Comparison of ENCODE assay signal across 23 cellular contexts in genomic region chrX:2345562-2345961, GRCh38.
A peak's percentile ranks its signal among the peaks of the same experiment; 100 is the strongest.
DNase-seq lines count a peak whose midpoint lies in the region; TF ChIP-seq lines count a peak whose summit lies in the region.
"Had no signal": no experiment of that assay in that cellular context is flagged by ENCODE, and none has a peak within 500 bp of the region (broad histone marks: within the 10 kb centered on the region; RNA-seq: fewer than 3 reads in every experiment).

No MANE protein-coding gene starts in this region.

- WGBS in esophagus squamous epithelium, 2 donors = 95 to 100% methylated on average over 4 of the region's 4 CpGs

- no peaks in the 10 kb centered on the region for H3K9me3 ChIP-seq in esophagus squamous epithelium
- H3K9me3 ChIP-seq: BE2C had no signal

- no peak overlapping the region for H3K4me3 ChIP-seq in esophagus squamous epithelium
- H3K4me3 ChIP-seq: BLaER1, GM12878 had no signal

- TF ChIP-seq POLR2A in esophagus squamous epithelium (IDR thresholded peaks at IDR 0.05) = no peak

- TF ChIP-seq CTCF in esophagus squamous epithelium (IDR thresholded peaks at IDR 0.05) = no peak

- no peaks in the 10 kb centered on the region for H3K27me3 Mint-ChIP-seq in activated naive CD4-positive, alpha-beta T cell treated with anti-CD3 and anti-CD28 coated beads for 36 hours (ENCODE audit: low read depth)
- H3K27me3 Mint-ChIP-seq: CD4-positive, alpha-beta memory T cell; CD4-positive, CD25-positive, alpha-beta regulatory T cell; CD8-positive, alpha-beta memory T cell had no signal

- peak; percentile 5 for DNase-seq in activated naive CD4-positive, alpha-beta T cell treated with anti-CD3 and anti-CD28 coated beads for 36 hours
- DNase-seq in activated naive CD4-positive, alpha-beta T cell treated with Interleukin-2 at 50 U/mL for 16 hours = no peak
- DNase-seq in HT-29 (ENCODE audit: low spot score) = peak; percentile 3
- no peak for DNase-seq in esophagus squamous epithelium (lab: John Stamatoyannopoulos, UW)
- DNase-seq in activated CD4-positive, alpha-beta T cell treated with anti-CD3 and anti-CD28 coated beads, Interleukin-2, amount 50 U/mL, for 1 hour = no peak
- DNase-seq: 8988T; ACHN; BE2C; C1 segment of cervical spinal cord; CD4-positive, alpha-beta memory T cell; CD4-positive, CD25-positive, alpha-beta regulatory T cell; CD8-positive, alpha-beta memory T cell; COR-L47; DMS 273 treated with DMSO at 0.1 percent for 48 hours; DMS153; DMS53; DMS79; DND-41; EL; GDM1 had no signal

- intact Hi-C loops in activated naive CD4-positive, alpha-beta T cell treated with anti-CD3 and anti-CD28 coated beads for 36 hours (cut with micrococcal nuclease) = no loop called here
- intact Hi-C loops in esophagus squamous epithelium (cut with DNase I) = no loop called here

- no peak overlapping the region for H3K27ac ChIP-seq in esophagus squamous epithelium
- H3K27ac ChIP-seq: BLaER1 had no signal

- no peaks in the 10 kb centered on the region for H3K4me1 ChIP-seq in esophagus squamous epithelium
- H3K4me1 ChIP-seq: BE2C, BLaER1 had no signal

- CTCF ChIA-PET in activated naive CD4-positive, alpha-beta T cell treated with anti-CD3 and anti-CD28 coated beads for 36 hours (lab: Charles Lee) = no interaction called here

- no peak overlapping the region for H3K4me3 Mint-ChIP-seq in activated naive CD4-positive, alpha-beta T cell treated with anti-CD3 and anti-CD28 coated beads for 36 hours
- H3K4me3 Mint-ChIP-seq: CD14-positive monocyte; CD4-positive, alpha-beta memory T cell; CD4-positive, CD25-positive, alpha-beta regulatory T cell; CD8-positive, alpha-beta memory T cell had no signal

- H3K4me1 Mint-ChIP-seq in activated naive CD4-positive, alpha-beta T cell treated with anti-CD3 and anti-CD28 coated beads for 36 hours (ENCODE audit: low read depth) = no peaks in the 10 kb centered on the region
- H3K4me1 Mint-ChIP-seq: CD4-positive, alpha-beta memory T cell; CD8-positive, alpha-beta memory T cell had no signal

- peaks cover 0 to 8% (median 0%) of the 10 kb centered on the region in 3 donors for H3K36me3 ChIP-seq in esophagus squamous epithelium
- H3K36me3 ChIP-seq: BE2C had no signal

- H3K27me3 ChIP-seq in esophagus squamous epithelium = no peaks in the 10 kb centered on the region
- H3K27me3 ChIP-seq: BE2C, BLaER1 had no signal

- peaks cover 6% of the 10 kb centered on the region for H3K9me3 Mint-ChIP-seq in activated naive CD4-positive, alpha-beta T cell treated with anti-CD3 and anti-CD28 coated beads for 36 hours

- peaks cover 77% of the 10 kb centered on the region for H3K36me3 Mint-ChIP-seq in activated naive CD4-positive, alpha-beta T cell treated with anti-CD3 and anti-CD28 coated beads for 36 hours (ENCODE audit: low read depth)

- H3K27ac Mint-ChIP-seq in activated naive CD4-positive, alpha-beta T cell treated with anti-CD3 and anti-CD28 coated beads for 36 hours = no peak overlapping the region
- H3K27ac Mint-ChIP-seq: CD14-positive monocyte; CD4-positive, alpha-beta memory T cell; CD4-positive, CD25-positive, alpha-beta regulatory T cell; CD8-positive, alpha-beta memory T cell had no signal

Comparison
In these comparisons a context has a peak if more than half of its experiments do, and no peak if none do; other contexts are left out.
1. DNase-seq: peak in activated naive CD4-positive, alpha-beta T cell treated with anti-CD3 and anti-CD28 coated beads for 36 hours (single experiment) and HT-29 (single experiment); none in activated naive CD4-positive, alpha-beta T cell treated with Interleukin-2 at 50 U/mL for 16 hours (single experiment), esophagus squamous epithelium (single experiment) and activated CD4-positive, alpha-beta T cell treated with anti-CD3 and anti-CD28 coated beads, Interleukin-2, amount 50 U/mL, for 1 hour (single experiment).